Comparison of ENCODE assay signal across 15 cellular contexts in genomic region chr3:18825586-18826157, GRCh38.
"Had no signal": no experiment of that assay in that cellular context is flagged by ENCODE, and none has a peak within 500 bp of the region (broad histone marks: within the 10 kb centered on the region; RNA-seq: fewer than 3 reads in every experiment).

No MANE protein-coding gene starts in this region.

- H3K4me3 Mint-ChIP-seq: activated naive CD8-positive, alpha-beta T cell; central memory CD8-positive, alpha-beta T cell; naive thymus-derived CD4-positive, alpha-beta T cell; stimulated activated naive B cell treated with anti-CD40 and anti-IgM and Interleukin-4, amounts not matched to agents 10 μg/mL and 1 μg/mL and 100 μg/mL, for 72 hours; T-helper 17 cell had no signal

- H3K27me3 Mint-ChIP-seq: activated naive CD8-positive, alpha-beta T cell; naive thymus-derived CD4-positive, alpha-beta T cell; stimulated activated naive B cell treated with anti-CD40 and anti-IgM and Interleukin-4, amounts not matched to agents 10 μg/mL and 1 μg/mL and 100 μg/mL, for 72 hours had no signal

- ATAC-seq: left lung; mucosa of descending colon; naive thymus-derived CD4-positive, alpha-beta T cell; T-helper 17 cell had no signal

- H3K27ac Mint-ChIP-seq: activated naive CD8-positive, alpha-beta T cell; naive thymus-derived CD4-positive, alpha-beta T cell; stimulated activated naive B cell treated with anti-CD40 and anti-IgM and Interleukin-4, amounts not matched to agents 10 μg/mL and 1 μg/mL and 100 μg/mL, for 72 hours; T-helper 17 cell had no signal

- H3K9me3 Mint-ChIP-seq: central memory CD8-positive, alpha-beta T cell had no signal

- H3K36me3 Mint-ChIP-seq: activated naive CD8-positive, alpha-beta T cell; stimulated activated naive B cell treated with anti-CD40 and anti-IgM and Interleukin-4, amounts not matched to agents 10 μg/mL and 1 μg/mL and 100 μg/mL, for 72 hours had no signal

- DNase-seq: anterior cingulate cortex; brain microvascular endothelial cell; kidney; left lung; mucosa of descending colon; naive thymus-derived CD4-positive, alpha-beta T cell; posterior cingulate gyrus; stimulated activated CD4-positive, alpha-beta T cell treated with anti-CD3 and anti-CD28 coated beads, Interleukin-2, amount 100 ng/mL, for 48 hours; stimulated activated naive B cell treated with anti-CD40 and anti-IgM and Interleukin-4, amounts not matched to agents 10 μg/mL and 1 μg/mL and 100 μg/mL, for 72 hours; substantia nigra; T-helper 17 cell; uterus; WERI-Rb-1 had no signal
